In genomic region chr3:69058947-69059224, GRCh38 we compare ENCODE assay signal across 13 cellular contexts. TPM values are rescaled to one million over a fixed set of nuclear protein-coding genes. Genes with fewer than 3 reads are reported as not detected.
A peak's percentile ranks its signal among the peaks of the same experiment; 100 is the strongest.
DNase-seq lines count a peak whose midpoint lies in the region; ATAC-seq and TF ChIP-seq lines count a peak whose summit lies in the region.
"Had no signal": no experiment of that assay in that cellular context is flagged by ENCODE, and none has a peak within 500 bp of the region (broad histone marks: within the 10 kb centered on the region; RNA-seq: fewer than 3 reads in every experiment).

No MANE protein-coding gene starts in this region.

- intact Hi-C loops in activated naive CD4-positive, alpha-beta T cell treated with anti-CD3 and anti-CD28 coated beads for 36 hours (cut with micrococcal nuclease) = no loop called here
- intact Hi-C loops in stomach (cut with DNase I; ENCODE audit: low total_unique reads) = no loop called here
- intact Hi-C loops in tibial artery (cut with DNase I; ENCODE audit: low total_unique reads) = loop anchor here (10.0 kb wide), 1 partner anchor 54 kb away; no protein-coding TSS in a partner anchor

- TF ChIP-seq CTCF in OCI-LY1 (IDR thresholded peaks at IDR 0.05; ENCODE audit: low read length) (no peak), stomach (IDR thresholded peaks at IDR 0.05) (no peak), tibial artery (IDR thresholded peaks at IDR 0.05) (no peak)

- peaks cover 46% of the 10 kb centered on the region for H3K36me3 Mint-ChIP-seq in activated naive CD4-positive, alpha-beta T cell treated with anti-CD3 and anti-CD28 coated beads for 36 hours (ENCODE audit: low read depth)
- peaks cover 23% of the 10 kb centered on the region for H3K36me3 Mint-ChIP-seq in central memory CD8-positive, alpha-beta T cell (ENCODE audit: insufficient read depth)

- ATAC-seq in central memory CD8-positive, alpha-beta T cell (replicated peaks; ENCODE audit: extremely low read depth, poor library complexity, severe bottlenecking) = peak; percentile 30

- no peaks in the 10 kb centered on the region for H3K9me3 Mint-ChIP-seq in activated naive CD4-positive, alpha-beta T cell treated with anti-CD3 and anti-CD28 coated beads for 36 hours
- H3K9me3 Mint-ChIP-seq in central memory CD8-positive, alpha-beta T cell = no peaks in the 10 kb centered on the region

- no peak overlapping the region; the same call in 1 of the 2 replicates for H3K9ac ChIP-seq in OCI-LY1 (ENCODE audit: low read length)

- H3K27ac Mint-ChIP-seq in activated naive CD4-positive, alpha-beta T cell treated with anti-CD3 and anti-CD28 coated beads for 36 hours = peak overlapping the region; percentile 84
- H3K27ac Mint-ChIP-seq in central memory CD8-positive, alpha-beta T cell (ENCODE audit: low read depth) = peak overlapping the region; percentile 75

- H3K9me2 ChIP-seq in OCI-LY1 (ENCODE audit: low read depth, low read length) = no peaks in the 10 kb centered on the region; the same call in 1 of the 2 replicates

- TF ChIP-seq EP300 in stomach (IDR thresholded peaks at IDR 0.05) = no peak

- H3K36me3 ChIP-seq in OCI-LY1 (ENCODE audit: insufficient read depth, low read length) (peaks cover 96% of the 10 kb centered on the region), stomach (peaks cover 22 to 96% (median 93%) of the 10 kb centered on the region in 4 donors), tibial artery (peaks cover 38 to 71% (median 59%) of the 10 kb centered on the region in 3 donors)

- 70 to 80% (median 75%) methylated on average over 2 of the region's 2 CpGs for WGBS in stomach, 5 donors

- DNase-seq in activated naive CD4-positive, alpha-beta T cell treated with anti-CD3 and anti-CD28 coated beads for 36 hours = no peak
- no peak for DNase-seq in activated naive CD4-positive, alpha-beta T cell (lab: John Stamatoyannopoulos, UW)
- no peak for DNase-seq in central memory CD8-positive, alpha-beta T cell (ENCODE audit: low spot score in 2 of 2)
- DNase-seq in stomach (no peak), tibial artery (no peak), globus pallidus (ENCODE audit: low spot score) (no peak), putamen (ENCODE audit: low spot score) (no peak)
- DNase-seq: DMS153; effector CD4-positive, alpha-beta T cell; NCI-H187; NCI-H510A treated with DMSO at 0.1 percent for 48 hours; trophoblast cell had no signal

- H3K4me1 Mint-ChIP-seq in activated naive CD4-positive, alpha-beta T cell treated with anti-CD3 and anti-CD28 coated beads for 36 hours (ENCODE audit: low read depth) = peaks cover 28% of the 10 kb centered on the region
- peaks cover 25% of the 10 kb centered on the region for H3K4me1 Mint-ChIP-seq in central memory CD8-positive, alpha-beta T cell

- CTCF ChIA-PET in activated naive CD4-positive, alpha-beta T cell treated with anti-CD3 and anti-CD28 coated beads for 36 hours (lab: Charles Lee) = interaction anchor here (0.6 to 1.0 kb wide), 2 partner anchors 10 to 1423 kb away, joined by 3 to 5 read pairs; no protein-coding TSS in a partner anchor

- H3K27ac ChIP-seq in OCI-LY1 (ENCODE audit: low read depth, low read length, poor library complexity, severe bottlenecking) (peak overlapping the region; percentile 74), stomach (peak overlapping the region in 3 of 5 donors; percentile 18 to 34 (median 31)), tibial artery (no peak overlapping the region)

- no peak for TF ChIP-seq POLR2A in stomach (IDR thresholded peaks at IDR 0.05)

- no peak overlapping the region for H3K4me3 Mint-ChIP-seq in activated naive CD4-positive, alpha-beta T cell treated with anti-CD3 and anti-CD28 coated beads for 36 hours
- peak overlapping the region; percentile 11 for H3K4me3 Mint-ChIP-seq in central memory CD8-positive, alpha-beta T cell

- H3K4me1 ChIP-seq in OCI-LY1 (ENCODE audit: insufficient read depth, low read length, severe bottlenecking) (peaks cover 16% of the 10 kb centered on the region), stomach (no peaks in the 10 kb centered on the region), tibial artery (no peaks in the 10 kb centered on the region)

- no peaks in the 10 kb centered on the region for H3F3A ChIP-seq in OCI-LY1 (ENCODE audit: insufficient read depth, low read length)

- H2AFZ ChIP-seq in OCI-LY1 (ENCODE audit: low read length) = no peak overlapping the region

- H3K79me2 ChIP-seq in OCI-LY1 (ENCODE audit: insufficient read depth, low read length) = no peaks in the 10 kb centered on the region

- no peaks in the 10 kb centered on the region for H3K27me3 Mint-ChIP-seq in activated naive CD4-positive, alpha-beta T cell treated with anti-CD3 and anti-CD28 coated beads for 36 hours (ENCODE audit: low read depth)
- no peaks in the 10 kb centered on the region for H3K27me3 Mint-ChIP-seq in central memory CD8-positive, alpha-beta T cell

- H3K4me3 ChIP-seq in OCI-LY1 (ENCODE audit: low read depth, low read length, poor library complexity, severe bottlenecking) (no peak overlapping the region), stomach (no peak overlapping the region), tibial artery (no peak overlapping the region)

- H3K27me3 ChIP-seq in OCI-LY1 (ENCODE audit: insufficient read depth, low read length) (no peaks in the 10 kb centered on the region), stomach (no peaks in the 10 kb centered on the region), tibial artery (no peaks in the 10 kb centered on the region)

- H4K20me1 ChIP-seq in OCI-LY1 (ENCODE audit: insufficient read depth, low read length) = no peaks in the 10 kb centered on the region

- H3K4me2 ChIP-seq in OCI-LY1 (ENCODE audit: low read length) = peak overlapping the region; percentile 20; the same call in 1 of the 2 replicates

- H3K9me3 ChIP-seq in OCI-LY1 (ENCODE audit: low read length) = no peaks in the 10 kb centered on the region
- H3K9me3 ChIP-seq in stomach = no peaks in the 10 kb centered on the region
- no peaks in the 10 kb centered on the region for H3K9me3 ChIP-seq in tibial artery

RNA-seq across cellular contexts. Expression of gene TMF1, which starts 6.8 kb away (rescaled TPM):
- total RNA-seq in activated naive CD4-positive, alpha-beta T cell treated with anti-CD3 and anti-CD28 coated beads for 36 hours = 10 to 100 TPM; 23.3 to 25.2 TPM
- 10 to 100 TPM; 12.2 to 53.8 (median 33.6) TPM for total RNA-seq in stomach
- 1 to 10 TPM; 6.0 to 7.5 (median 6.3) TPM for polyA plus RNA-seq in stomach

RNA-seq across cellular contexts. Expression of gene UBA3, which starts 21.3 kb away (rescaled TPM):
- 10 to 100 TPM; 65.7 to 66.0 TPM for total RNA-seq in activated naive CD4-positive, alpha-beta T cell treated with anti-CD3 and anti-CD28 coated beads for 36 hours
- total RNA-seq in stomach = 10 to 100 TPM; 44.3 to 99.3 (median 64.6) TPM
- polyA plus RNA-seq in stomach = 10 to 100 TPM; 33.4 to 34.4 (median 33.5) TPM

RNA-seq across cellular contexts. Expression of gene ARL6IP5, which starts 25.9 kb away (rescaled TPM):
- total RNA-seq in activated naive CD4-positive, alpha-beta T cell treated with anti-CD3 and anti-CD28 coated beads for 36 hours = 10 to 100 TPM; 66.4 to 71.5 TPM
- 10 to 100 TPM; 13.4 to 74.2 (median 47.3) TPM for total RNA-seq in stomach
- 10 to 100 TPM; 32.2 to 60.7 (median 51.0) TPM for polyA plus RNA-seq in stomach

RNA-seq across cellular contexts. Expression of gene EOGT, which starts 45.4 kb away (rescaled TPM):
- total RNA-seq in activated naive CD4-positive, alpha-beta T cell treated with anti-CD3 and anti-CD28 coated beads for 36 hours = 1 to 10 TPM; 4.8 TPM
- total RNA-seq in stomach = 10 to 100 TPM in 4 of 5 donors, 1 to 10 TPM in 1; 4.6 to 80.5 (median 44.2) TPM
- 10 to 100 TPM in 1 of 3 donors, 1 to 10 TPM in 2; 7.1 to 17.4 (median 7.2) TPM for polyA plus RNA-seq in stomach

Comparison
In these comparisons a context has a peak if more than half of its experiments do, and no peak if none do; other contexts are left out.
1. H3K27ac ChIP-seq: peak in OCI-LY1 (single experiment) and stomach (3 of 5); none in tibial artery (0 of 2).